9 cellular contexts compared by ENCODE assay signal in the genomic region with DNA sequence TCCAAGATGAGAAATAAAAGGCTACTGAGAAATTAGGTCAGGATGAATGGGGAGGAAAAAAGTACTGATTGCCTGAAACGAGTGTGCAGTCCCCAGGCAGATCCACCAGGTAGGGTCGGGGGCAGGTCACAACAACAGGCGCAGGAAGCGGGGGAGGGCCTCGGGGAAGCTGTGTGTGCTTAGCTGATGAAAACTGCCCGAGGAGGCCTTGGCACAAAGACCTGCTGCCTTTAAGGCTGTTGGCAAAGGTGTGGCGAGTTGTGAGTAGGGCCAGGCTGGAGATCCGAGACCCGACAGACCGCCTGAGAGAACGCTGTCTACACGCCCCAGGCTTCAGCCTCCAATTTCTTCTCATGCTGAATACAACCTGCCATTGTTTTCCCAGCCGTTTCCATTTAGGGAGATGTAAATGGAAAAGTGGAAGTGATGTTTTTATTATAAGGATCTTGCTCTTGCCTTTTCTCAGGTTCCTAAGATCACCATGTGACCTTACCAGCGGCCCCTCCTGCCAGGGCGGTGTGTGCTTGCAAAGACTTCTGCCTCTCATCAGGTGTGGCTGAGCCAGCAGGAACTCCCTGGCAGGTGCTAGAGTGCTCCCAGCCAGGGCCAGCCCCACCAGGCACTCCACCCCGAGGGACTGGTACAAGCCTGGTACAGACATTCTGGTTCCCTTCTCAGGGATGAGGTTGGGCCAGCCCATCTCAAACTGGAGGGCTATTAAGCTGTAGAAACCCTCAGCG.
A peak's percentile ranks its signal among the peaks of the same experiment; 100 is the strongest.
DNase-seq lines count a peak whose midpoint lies in the region; ATAC-seq and TF ChIP-seq lines count a peak whose summit lies in the region.
"Had no signal": no experiment of that assay in that cellular context is flagged by ENCODE, and none has a peak within 500 bp of the region (broad histone marks: within the 10 kb centered on the region; RNA-seq: fewer than 3 reads in every experiment).

No MANE protein-coding gene starts in this region.

- POLR2A ChIA-PET in IMR-90 (lab: Charles Lee; ENCODE audit: unreplicated experiment): no interaction called here
- POLR2A ChIA-PET in naive thymus-derived CD4-positive, alpha-beta T cell (lab: Charles Lee): no interaction called here

- no peak overlapping the region for H3K4me3 Mint-ChIP-seq in naive thymus-derived CD4-positive, alpha-beta T cell

- H2AK5ac ChIP-seq in IMR-90 (ENCODE audit: low read depth, low read length): no peak overlapping the region

- no peak overlapping the region for H4K91ac ChIP-seq in IMR-90 (ENCODE audit: insufficient read depth, low read depth, low read length)

- no peaks in the 10 kb centered on the region for H3K36me3 Mint-ChIP-seq in naive thymus-derived CD4-positive, alpha-beta T cell

- peaks cover 0 to 6% (median 0%) of the 10 kb centered on the region in 11 donors for H3K9me3 Mint-ChIP-seq in naive thymus-derived CD4-positive, alpha-beta T cell

- no peak for TF ChIP-seq RAD21 in IMR-90 (IDR thresholded peaks at IDR 0.05; ENCODE audit: low read length)

- H3K4me3 ChIP-seq in IMR-90 (ENCODE audit: insufficient read depth, low read depth, low read length) (no peak overlapping the region), sigmoid colon (no peak overlapping the region)
- H3K4me3 ChIP-seq in naive thymus-derived CD4-positive, alpha-beta T cell (ENCODE audit: low read length): no peak overlapping the region

- H3K4me1 Mint-ChIP-seq in naive thymus-derived CD4-positive, alpha-beta T cell: peaks cover 0 to 14% (median 0%) of the 10 kb centered on the region in 7 donors

- H2BK20ac ChIP-seq in IMR-90 (ENCODE audit: low read depth, low read length): no peak overlapping the region

- no peak overlapping the region for H3K14ac ChIP-seq in IMR-90 (replicated peaks; ENCODE audit: low read depth, low read length)

- H4K20me1 ChIP-seq in IMR-90 (ENCODE audit: insufficient read depth, low read length): peaks cover 32% of the 10 kb centered on the region; the same call in 1 of the 2 replicates

- H2AK9ac ChIP-seq in IMR-90 (replicated peaks; ENCODE audit: low read depth, low read length, poor library complexity): peak overlapping the region; percentile 23

- DNase-seq in IMR-90 (no peak), NCI-H510A treated with DMSO at 0.1 percent for 48 hours (lab: John Stamatoyannopoulos, UW) (peak; percentile 92), foreskin keratinocyte (no peak), sigmoid colon (no peak), DMS 273 treated with DMSO at 0.1 percent for 48 hours (lab: John Stamatoyannopoulos, UW) (no peak)
- DNase-seq in activated CD4-positive, alpha-beta T cell treated with anti-CD3 and anti-CD28 coated beads for 1 hour: no peak
- no peak for DNase-seq in naive thymus-derived CD4-positive, alpha-beta T cell
- DNase-seq: stimulated activated CD8-positive, alpha-beta memory T cell treated with anti-CD3 and anti-CD28 coated beads, Interleukin-4, amount 100 ng/mL, for 48 hours had no signal

- no peak overlapping the region for H3K4me2 ChIP-seq in IMR-90 (ENCODE audit: low read depth, low read length)

- H3K9me3 ChIP-seq in IMR-90 (ENCODE audit: control insufficient read depth, insufficient read depth, low read length) (no peaks in the 10 kb centered on the region), sigmoid colon (no peaks in the 10 kb centered on the region)
- H3K9me3 ChIP-seq in naive thymus-derived CD4-positive, alpha-beta T cell (ENCODE audit: control insufficient read depth in 2 of 3, low read length in 3 of 3): no peaks in the 10 kb centered on the region

- no peak overlapping the region for H3K23ac ChIP-seq in IMR-90 (ENCODE audit: low read depth, low read length)

- WGBS in IMR-90 (ENCODE audit: extremely low coverage in 2 of 2, insufficient read length in 1 of 2), 2 experiments: 55% methylated on average over 7 of the region's 17 CpGs; no CpG with 5 or more reads in 1 of the 2 experiments
- 27 to 56% methylated on average over 17 of the region's 17 CpGs for WGBS in sigmoid colon, 2 donors

- TF ChIP-seq CTCF in IMR-90 (conservative IDR thresholded peaks at IDR 0.05; ENCODE audit: low read depth, low read length): no peak
- TF ChIP-seq CTCF in foreskin keratinocyte (conservative IDR thresholded peaks at IDR 0.05): no peak
- TF ChIP-seq CTCF in sigmoid colon (IDR thresholded peaks at IDR 0.05): no peak

- H3K36me3 ChIP-seq in IMR-90 (ENCODE audit: control insufficient read depth, insufficient read depth, low read length): peaks cover 26% of the 10 kb centered on the region
- H3K36me3 ChIP-seq in sigmoid colon: peaks cover 6 to 17% (median 9%) of the 10 kb centered on the region in 4 donors
- no peaks in the 10 kb centered on the region for H3K36me3 ChIP-seq in naive thymus-derived CD4-positive, alpha-beta T cell (ENCODE audit: control insufficient read depth in 2 of 3, insufficient read depth in 3 of 3, low read length in 3 of 3)

- H4K5ac ChIP-seq in IMR-90 (ENCODE audit: low read depth, low read length): no peak overlapping the region

- H3K27me3 ChIP-seq in IMR-90 (ENCODE audit: control insufficient read depth, insufficient read depth, low read length): no peaks in the 10 kb centered on the region
- no peaks in the 10 kb centered on the region for H3K27me3 ChIP-seq in foreskin keratinocyte
- H3K27me3 ChIP-seq in sigmoid colon: no peaks in the 10 kb centered on the region
- no peaks in the 10 kb centered on the region for H3K27me3 ChIP-seq in naive thymus-derived CD4-positive, alpha-beta T cell (ENCODE audit: control insufficient read depth in 2 of 2, insufficient read depth in 2 of 2, low read length in 2 of 2)

- no peak overlapping the region for H3K27ac ChIP-seq in IMR-90 (ENCODE audit: insufficient read depth, low read length)
- peak overlapping the region; percentile 38 for H3K27ac ChIP-seq in foreskin keratinocyte
- H3K27ac ChIP-seq in sigmoid colon: peak overlapping the region; percentile 51 to 91 (median 68)
- H3K27ac ChIP-seq in naive thymus-derived CD4-positive, alpha-beta T cell (ENCODE audit: low read depth, low read length): no peak overlapping the region

- intact Hi-C loops in IMR-90 (cut with micrococcal nuclease): no loop called here
- intact Hi-C loops in sigmoid colon (cut with DNase I): loop anchor here (5.0 kb wide), 1 partner anchor 62 kb away; the partner anchor contains the start of gene DLG5
- intact Hi-C loops in naive thymus-derived CD4-positive, alpha-beta T cell (cut with micrococcal nuclease): no loop called here

- no peak overlapping the region for H3K56ac ChIP-seq in IMR-90 (ENCODE audit: extremely low read depth, insufficient read depth, low read length)

- no peak overlapping the region for H3K4ac ChIP-seq in IMR-90 (ENCODE audit: low read depth, low read length)

- H3K4me1 ChIP-seq in IMR-90 (ENCODE audit: control insufficient read depth, insufficient read depth, low read length) (peaks cover 7% of the 10 kb centered on the region; the same call in 1 of the 2 replicates), foreskin keratinocyte (peaks cover 63% of the 10 kb centered on the region), sigmoid colon (peaks cover 0 to 83% (median 66%) of the 10 kb centered on the region in 4 donors)
- H3K4me1 ChIP-seq in naive thymus-derived CD4-positive, alpha-beta T cell (ENCODE audit: control insufficient read depth in 2 of 2, insufficient read depth in 2 of 2, low read length in 2 of 2): peaks cover 0 to 7% of the 10 kb centered on the region in 2 donors

- H2AFZ ChIP-seq in IMR-90 (replicated peaks; ENCODE audit: low read length, poor library complexity): no peak overlapping the region

- H3K27me3 Mint-ChIP-seq in naive thymus-derived CD4-positive, alpha-beta T cell: peaks cover 0 to 3% (median 0%) of the 10 kb centered on the region in 5 donors

- no peak overlapping the region for H3K18ac ChIP-seq in IMR-90 (ENCODE audit: low read depth, low read length)

- H3K79me1 ChIP-seq in IMR-90 (ENCODE audit: low read depth in 1 of 2, low read length in 2 of 2): peaks cover 42 to 93% of the 10 kb centered on the region in 2 experiments; a peak in 3 of 4 replicates

- CTCF ChIA-PET in IMR-90 (lab: Yijun Ruan, JAX): no interaction called here
- CTCF ChIA-PET in naive thymus-derived CD4-positive, alpha-beta T cell (lab: Charles Lee): interaction anchor here (0.6 kb wide), 2 partner anchors 11 to 21 kb away, joined by 3 read pairs; no protein-coding TSS in a partner anchor

- peaks cover 30% of the 10 kb centered on the region for H3K9me1 ChIP-seq in IMR-90 (ENCODE audit: insufficient read depth, low read length)

- H4K8ac ChIP-seq in IMR-90 (ENCODE audit: low read depth in 2 of 2, low read length in 2 of 2): no peak overlapping the region

- dilution Hi-C loops in IMR-90 (cut with HindIII; ENCODE audit: low sequenced_read_pairs, unreplicated experiment): no loop called here

- peak overlapping the region in 2 of 9 donors; percentile 30 to 46 for H3K27ac Mint-ChIP-seq in naive thymus-derived CD4-positive, alpha-beta T cell

- no TSS peak for BruUV-seq in IMR-90 (replicated peaks; lab: Mats Ljungman, UMichigan)

- TF ChIP-seq POLR2A in IMR-90 (IDR thresholded peaks at IDR 0.05; ENCODE audit: low read depth, low read length) (no peak), sigmoid colon (IDR thresholded peaks at IDR 0.05) (no peak)

- peak in 1 of 4 donors; percentile 62 for TF ChIP-seq EP300 in sigmoid colon (IDR thresholded peaks at IDR 0.05)

- no peak overlapping the region for H2BK120ac ChIP-seq in IMR-90 (ENCODE audit: low read depth, low read length)

- in situ Hi-C loops in IMR-90 (cut with MboI; ENCODE audit: low sequenced_read_pairs): no loop called here

- no peak for ATAC-seq in IMR-90 (ENCODE audit: low read depth)
- peak; percentile 3 for ATAC-seq in foreskin keratinocyte
- no peak for ATAC-seq in naive thymus-derived CD4-positive, alpha-beta T cell
- ATAC-seq in HG03521 (IDR thresholded peaks at IDR 0.05; ENCODE audit: unreplicated experiment): no peak

- H3K9ac ChIP-seq in IMR-90 (ENCODE audit: low read depth, low read length): no peak overlapping the region

- H2BK15ac ChIP-seq in IMR-90 (ENCODE audit: low read depth, low read length): no peak overlapping the region

- H2BK5ac ChIP-seq in IMR-90 (ENCODE audit: low read depth, low read length, poor library complexity, severe bottlenecking): no peak overlapping the region

TF ChIP-seq in IMR-90, 13 proteins besides CTCF, POLR2A, EP300 and RAD21:
- no peak for TF ChIP-seq CEBPB (IDR thresholded peaks at IDR 0.05; ENCODE audit: low read depth, low read length)
- TF ChIP-seq MAZ (IDR thresholded peaks at IDR 0.05; ENCODE audit: borderline replicate concordance, low read depth, low read length): no peak
- no peak for TF ChIP-seq BHLHE40 (IDR thresholded peaks at IDR 0.05; ENCODE audit: low read depth, low read length)

Comparison
In these comparisons a context has a peak if more than half of its experiments do, and no peak if none do; other contexts are left out.
1. H3K27ac ChIP-seq: peak in foreskin keratinocyte (single experiment) and sigmoid colon (4 of 4); none in IMR-90 (single experiment) and naive thymus-derived CD4-positive, alpha-beta T cell (single experiment).